ENCODE assay signal across 8 cellular contexts in genomic region chr3:143119974-143120715, GRCh38. TPM values are rescaled to one million over a fixed set of nuclear protein-coding genes. Genes with fewer than 3 reads are reported as not detected.
DNase-seq lines count a peak whose midpoint lies in the region; ATAC-seq lines count a peak whose summit lies in the region.

No MANE protein-coding gene starts in this region.

- peak; percentile 2 for ATAC-seq in GM18499 (IDR thresholded peaks at IDR 0.05; ENCODE audit: insufficient read depth, unreplicated experiment)
- ATAC-seq in HG02623 (IDR thresholded peaks at IDR 0.05; ENCODE audit: unreplicated experiment), result peak; percentile 3
- ATAC-seq in left cardiac atrium, result peak; percentile 14 to 40

- H3K4me1 Mint-ChIP-seq in activated naive CD4-positive, alpha-beta T cell treated with anti-CD3 and anti-CD28 coated beads, Interleukin-2, amount 10 ng/mL, durations not matched to agents 7 days and 5 days, result peaks cover 33% of the 10 kb centered on the region

- no peak overlapping the region for H3K27ac ChIP-seq in rectal smooth muscle tissue (ENCODE audit: low read depth, low read length)

- peaks cover 11% of the 10 kb centered on the region for H3K27me3 ChIP-seq in NT2/D1 (ENCODE audit: insufficient read depth, insufficient read length)
- H3K27me3 ChIP-seq in rectal smooth muscle tissue (ENCODE audit: control insufficient read depth, insufficient read depth, low read length), result peaks cover 11% of the 10 kb centered on the region

- peak; percentile 35 for DNase-seq in NT2/D1 (ENCODE audit: low read depth, low spot score)
- DNase-seq in activated naive CD4-positive, alpha-beta T cell treated with anti-CD3 and anti-CD28 coated beads, Interleukin-2, amount 10 ng/mL, durations not matched to agents 7 days and 5 days, result peak; percentile 60
- DNase-seq in left cardiac atrium, result peak; percentile 47
- DNase-seq in NOMO-1 treated with DMSO at 0.1 percent for 48 hours (lab: John Stamatoyannopoulos, UW; ENCODE audit: unreplicated experiment), result no peak
- DNase-seq in NCI-H2107 treated with DMSO at 0.1 percent for 48 hours (lab: John Stamatoyannopoulos, UW; ENCODE audit: unreplicated experiment), result no peak

- no peak overlapping the region for H3K27ac Mint-ChIP-seq in activated naive CD4-positive, alpha-beta T cell treated with anti-CD3 and anti-CD28 coated beads, Interleukin-2, amount 10 ng/mL, durations not matched to agents 7 days and 5 days

- peak overlapping the region; percentile 85 for H3K4me3 Mint-ChIP-seq in activated naive CD4-positive, alpha-beta T cell treated with anti-CD3 and anti-CD28 coated beads, Interleukin-2, amount 10 ng/mL, durations not matched to agents 7 days and 5 days

- H3K36me3 Mint-ChIP-seq in activated naive CD4-positive, alpha-beta T cell treated with anti-CD3 and anti-CD28 coated beads, Interleukin-2, amount 10 ng/mL, durations not matched to agents 7 days and 5 days, result no peaks in the 10 kb centered on the region

- H3K9me3 Mint-ChIP-seq in activated naive CD4-positive, alpha-beta T cell treated with anti-CD3 and anti-CD28 coated beads, Interleukin-2, amount 10 ng/mL, durations not matched to agents 7 days and 5 days, result no peaks in the 10 kb centered on the region

- peak overlapping the region; percentile 91 for H3K4me3 ChIP-seq in NT2/D1 (ENCODE audit: insufficient read length, low read depth)
- H3K4me3 ChIP-seq in rectal smooth muscle tissue (ENCODE audit: low read length), result peak overlapping the region; percentile 76

- CTCF ChIA-PET in activated naive CD4-positive, alpha-beta T cell treated with anti-CD3 and anti-CD28 coated beads, Interleukin-2, amount 10 ng/mL, durations not matched to agents 7 days and 5 days (lab: Charles Lee), result interaction anchor here (0.9 to 2.5 kb wide), 9 partner anchors 51 to 1438 kb away, joined by 3 to 20 read pairs (median 4); no protein-coding TSS in a partner anchor

- peaks cover 42% of the 10 kb centered on the region for H3K27me3 Mint-ChIP-seq in activated naive CD4-positive, alpha-beta T cell treated with anti-CD3 and anti-CD28 coated beads, Interleukin-2, amount 10 ng/mL, durations not matched to agents 7 days and 5 days

- H3K9ac ChIP-seq in NT2/D1 (ENCODE audit: insufficient read length, low read depth) (peak overlapping the region; percentile 91), rectal smooth muscle tissue (ENCODE audit: low read length) (no peak overlapping the region)

- peaks cover 8% of the 10 kb centered on the region; the same call in 1 of the 2 replicates for H3K9me3 ChIP-seq in NT2/D1 (ENCODE audit: insufficient read depth, low read length)

- peaks cover 7% of the 10 kb centered on the region for H3K4me1 ChIP-seq in NT2/D1 (ENCODE audit: insufficient read depth, insufficient read length)
- H3K4me1 ChIP-seq in rectal smooth muscle tissue (ENCODE audit: control insufficient read depth, insufficient read depth, low read length), result no peaks in the 10 kb centered on the region

- H3K36me3 ChIP-seq in NT2/D1 (ENCODE audit: insufficient read depth, insufficient read length, low read length), result peaks cover 18% of the 10 kb centered on the region
- no peaks in the 10 kb centered on the region for H3K36me3 ChIP-seq in rectal smooth muscle tissue (ENCODE audit: control insufficient read depth, insufficient read depth, low read length)

- intact Hi-C loops in left cardiac atrium (cut with DNase I), result no loop called here

RNA-seq across cellular contexts. Expression of gene CHST2, which starts 0.6 kb away (rescaled TPM):
- 1 to 10 TPM; 2.3 to 6.7 TPM for total RNA-seq in left cardiac atrium

Comparison
In these comparisons a context has a peak if more than half of its experiments do, and no peak if none do; other contexts are left out.
1. DNase-seq: peak in NT2/D1 (single experiment), activated naive CD4-positive, alpha-beta T cell treated with anti-CD3 and anti-CD28 coated beads, Interleukin-2, amount 10 ng/mL, durations not matched to agents 7 days and 5 days (single experiment) and left cardiac atrium (single experiment); none in NOMO-1 treated with DMSO at 0.1 percent for 48 hours (single experiment) and NCI-H2107 treated with DMSO at 0.1 percent for 48 hours (single experiment).
2. Peak in every context shown above with its lines, with median percentiles within 50 percentile points of each other: ATAC-seq.